ENCODE assay signal across 25 cellular contexts in genomic region chr4:154045086-154045485, GRCh38.
"Had no signal": no experiment of that assay in that cellular context is flagged by ENCODE, and none has a peak within 500 bp of the region (broad histone marks: within the 10 kb centered on the region; RNA-seq: fewer than 3 reads in every experiment).

No MANE protein-coding gene starts in this region.

- H2AFZ ChIP-seq: neural progenitor cell had no signal

- H3K4me2 ChIP-seq: neural progenitor cell, smooth muscle cell had no signal

- H3K27me3 ChIP-seq: dorsolateral prefrontal cortex, esophagus squamous epithelium, left lung, neural progenitor cell, sigmoid colon, upper lobe of left lung had no signal

- H3K9me3 ChIP-seq: esophagus squamous epithelium, left lung, sigmoid colon, thoracic aorta, upper lobe of left lung had no signal

- H3K4me1 ChIP-seq: esophagus squamous epithelium, left lung, neural progenitor cell, sigmoid colon, upper lobe of left lung had no signal

- H3K4me3 ChIP-seq: dorsolateral prefrontal cortex, esophagus squamous epithelium, left lung, lung, neural progenitor cell, sigmoid colon, smooth muscle cell, thoracic aorta, upper lobe of left lung had no signal

- H3K9ac ChIP-seq: neural progenitor cell had no signal

- H3K36me3 ChIP-seq: esophagus squamous epithelium, left lung, neural progenitor cell, sigmoid colon, thoracic aorta, upper lobe of left lung, WERI-Rb-1 had no signal

- DNase-seq: activated CD4-positive, alpha-beta T cell treated with anti-CD3 and anti-CD28 coated beads, Interleukin-2, amount 10 ng/mL, durations not matched to agents 7 days and 5 days; activated CD4-positive, CD25-positive, alpha-beta regulatory T cell treated with anti-CD3 and anti-CD28 coated beads, Interleukin-2, amount 50 U/mL, for 72 hours; activated CD8-positive, alpha-beta memory T cell treated with anti-CD3 and anti-CD28 coated beads, Interleukin-2, amount 10 ng/mL, durations not matched to agents 7 days and 5 days; activated CD8-positive, alpha-beta T cell treated with anti-CD3 and anti-CD28 coated beads for 36 hours; activated gamma-delta T cell; activated naive CD4-positive, alpha-beta T cell treated with anti-CD3 and anti-CD28 coated beads, Interleukin-2, amount 50 U/mL, for 16 hours; aorta; central memory CD4-positive, alpha-beta T cell; dorsolateral prefrontal cortex; effector memory CD8-positive, alpha-beta T cell; esophagus squamous epithelium; hippocampal formation; kidney glomerular epithelial cell; left lung; naive thymus-derived CD4-positive, alpha-beta T cell; sigmoid colon; stimulated activated CD4-positive, alpha-beta T cell treated with anti-CD3 and anti-CD28 coated beads, Interleukin-2, amount 100 ng/mL, for 48 hours; stimulated activated CD8-positive, alpha-beta memory T cell treated with anti-CD3 and anti-CD28 coated beads, Interleukin-4, amount 100 ng/mL, for 48 hours; stimulated activated naive B cell treated with anti-CD40 and anti-IgM and Interleukin-4, amounts not matched to agents 10 μg/mL and 1 μg/mL and 100 μg/mL, for 72 hours; upper lobe of left lung; WERI-Rb-1 had no signal

- ATAC-seq: activated CD8-positive, alpha-beta memory T cell treated with anti-CD3 and anti-CD28 coated beads, Interleukin-2, amount 10 ng/mL, durations not matched to agents 7 days and 5 days; activated CD8-positive, alpha-beta T cell treated with anti-CD3 and anti-CD28 coated beads for 36 hours; effector memory CD8-positive, alpha-beta T cell; left lung; naive thymus-derived CD4-positive, alpha-beta T cell; stimulated activated naive B cell treated with anti-CD40 and anti-IgM and Interleukin-4, amounts not matched to agents 10 μg/mL and 1 μg/mL and 100 μg/mL, for 72 hours had no signal

- H3K27ac ChIP-seq: dorsolateral prefrontal cortex, esophagus squamous epithelium, left lung, neural progenitor cell, sigmoid colon, thoracic aorta, upper lobe of left lung, WERI-Rb-1 had no signal
